Comparison of ENCODE assay signal across 9 cellular contexts in genomic region chr6:154164397-154164796, GRCh38.
DNase-seq lines count a peak whose midpoint lies in the region; ATAC-seq, FAIRE-seq and TF ChIP-seq lines count a peak whose summit lies in the region.
"Had no signal": no experiment of that assay in that cellular context is flagged by ENCODE, and none has a peak within 500 bp of the region (broad histone marks: within the 10 kb centered on the region; RNA-seq: fewer than 3 reads in every experiment).

No MANE protein-coding gene starts in this region.

- H3K4me2 ChIP-seq in hepatocyte = no peak overlapping the region

- H3K9me3 Mint-ChIP-seq in activated T-helper 2 cell treated with anti-CD3 and anti-CD28 coated beads, Interferon-gamma antibody, Interleukin-2, Interleukin-4, amounts not matched to agents 10 μg/mL and 5 μg/mL and 100 μg/mL, durations not matched to agents 14 hours and 24 hours and 36 hours = no peaks in the 10 kb centered on the region

- peaks cover 4% of the 10 kb centered on the region for H3K36me3 Mint-ChIP-seq in activated T-helper 2 cell treated with anti-CD3 and anti-CD28 coated beads, Interferon-gamma antibody, Interleukin-2, Interleukin-4, amounts not matched to agents 10 μg/mL and 5 μg/mL and 100 μg/mL, durations not matched to agents 14 hours and 24 hours and 36 hours (ENCODE audit: low read depth)

- H3K79me2 ChIP-seq in hepatocyte = no peaks in the 10 kb centered on the region

- H3K36me3 ChIP-seq in hepatocyte (replicated peaks; ENCODE audit: insufficient read depth, low read depth) (no peaks in the 10 kb centered on the region), HAP-1 (replicated peaks) (no peaks in the 10 kb centered on the region)

- 75% methylated on average over 5 of the region's 5 CpGs for WGBS in hepatocyte (ENCODE audit: low lambda C conversion rate, missing lambda C conversion rate)

- H4K20me1 ChIP-seq in hepatocyte (ENCODE audit: insufficient read depth, poor library complexity, severe bottlenecking) = no peaks in the 10 kb centered on the region

- DNase-seq in GM18507 (ENCODE audit: extremely low spot score, insufficient read length, low read depth) (no peak), anterior cingulate cortex (lab: John Stamatoyannopoulos, UW) (peak in 47 of 58 donors; percentile 12 to 85 (median 39)), hepatocyte (ENCODE audit: low spot score) (peak; percentile 51), smooth muscle cell of the brain vasculature (ENCODE audit: low read depth, low spot score) (peak; percentile 40), HAP-1 (ENCODE audit: low spot score in 2 of 2) (no peak)
- no peak for DNase-seq in activated T-helper 2 cell treated with anti-CD3 and anti-CD28 coated beads, Interferon-gamma antibody, Interleukin-2, Interleukin-4, amounts not matched to agents 10 μg/mL and 5 μg/mL and 100 μg/mL, durations not matched to agents 14 hours and 24 hours and 36 hours (ENCODE audit: low spot score)
- DNase-seq: activated CD8-positive, alpha-beta memory T cell treated with anti-CD3 and anti-CD28 coated beads for 24 hours had no signal

- no peak overlapping the region for H3K27ac ChIP-seq in hepatocyte

- H3K27ac Mint-ChIP-seq in activated T-helper 2 cell treated with anti-CD3 and anti-CD28 coated beads, Interferon-gamma antibody, Interleukin-2, Interleukin-4, amounts not matched to agents 10 μg/mL and 5 μg/mL and 100 μg/mL, durations not matched to agents 14 hours and 24 hours and 36 hours = no peak overlapping the region

- peak; percentile 60 for FAIRE-seq in GM18507 (lab: Jason Lieb, UNC)

- H3K4me1 Mint-ChIP-seq in activated T-helper 2 cell treated with anti-CD3 and anti-CD28 coated beads, Interferon-gamma antibody, Interleukin-2, Interleukin-4, amounts not matched to agents 10 μg/mL and 5 μg/mL and 100 μg/mL, durations not matched to agents 14 hours and 24 hours and 36 hours (ENCODE audit: low read depth) = peaks cover 5% of the 10 kb centered on the region

- H3K9me2 ChIP-seq in hepatocyte (replicated peaks; ENCODE audit: insufficient read depth) = no peaks in the 10 kb centered on the region

- H3K4me1 ChIP-seq in hepatocyte (ENCODE audit: insufficient read depth) (no peaks in the 10 kb centered on the region), HAP-1 (no peaks in the 10 kb centered on the region)

- H3K9me3 ChIP-seq in hepatocyte (ENCODE audit: low read depth) (no peaks in the 10 kb centered on the region), HAP-1 (no peaks in the 10 kb centered on the region)

- H3K27me3 Mint-ChIP-seq in activated T-helper 2 cell treated with anti-CD3 and anti-CD28 coated beads, Interferon-gamma antibody, Interleukin-2, Interleukin-4, amounts not matched to agents 10 μg/mL and 5 μg/mL and 100 μg/mL, durations not matched to agents 14 hours and 24 hours and 36 hours (ENCODE audit: low read depth) = peaks cover 6% of the 10 kb centered on the region

- no peak for TF ChIP-seq CTCF in hepatocyte (IDR thresholded peaks at IDR 0.05; ENCODE audit: poor library complexity)

- H3K4me3 ChIP-seq in hepatocyte (no peak overlapping the region), HAP-1 (no peak overlapping the region)

- intact Hi-C loops in activated T-helper 2 cell treated with anti-CD3 and anti-CD28 coated beads, Interferon-gamma antibody, Interleukin-2, Interleukin-4, amounts not matched to agents 10 μg/mL and 5 μg/mL and 100 μg/mL, durations not matched to agents 14 hours and 24 hours and 36 hours (cut with micrococcal nuclease) = no loop called here

- no peak overlapping the region for H2AFZ ChIP-seq in hepatocyte

- no peak for ATAC-seq in HG02642 (IDR thresholded peaks at IDR 0.05; ENCODE audit: poor library complexity, unreplicated experiment)
- ATAC-seq: esophagus mucosa had no signal

- no peak overlapping the region for H3K4me3 Mint-ChIP-seq in activated T-helper 2 cell treated with anti-CD3 and anti-CD28 coated beads, Interferon-gamma antibody, Interleukin-2, Interleukin-4, amounts not matched to agents 10 μg/mL and 5 μg/mL and 100 μg/mL, durations not matched to agents 14 hours and 24 hours and 36 hours (ENCODE audit: low read depth)

- H3K27me3 ChIP-seq in hepatocyte (no peaks in the 10 kb centered on the region), HAP-1 (ENCODE audit: low read depth) (no peaks in the 10 kb centered on the region)

- in situ Hi-C loops in HAP-1 (cut with MboI; ENCODE audit: low sequenced_read_pairs) = no loop called here

Comparison
In these comparisons a context has a peak if more than half of its experiments do, and no peak if none do; other contexts are left out.
1. DNase-seq: peak in anterior cingulate cortex (47 of 58), hepatocyte (single experiment) and smooth muscle cell of the brain vasculature (single experiment); none in GM18507 (single experiment), activated T-helper 2 cell treated with anti-CD3 and anti-CD28 coated beads, Interferon-gamma antibody, Interleukin-2, Interleukin-4, amounts not matched to agents 10 μg/mL and 5 μg/mL and 100 μg/mL, durations not matched to agents 14 hours and 24 hours and 36 hours (single experiment) and HAP-1 (0 of 2).